Comparison of ENCODE assay signal across 13 cellular contexts in genomic region chr12:105352049-105352448, GRCh38. TPM values are rescaled to one million over a fixed set of nuclear protein-coding genes. Genes with fewer than 3 reads are reported as not detected.
A peak's percentile ranks its signal among the peaks of the same experiment; 100 is the strongest.
DNase-seq lines count a peak whose midpoint lies in the region; ATAC-seq and TF ChIP-seq lines count a peak whose summit lies in the region.
"Had no signal": no experiment of that assay in that cellular context is flagged by ENCODE, and none has a peak within 500 bp of the region (broad histone marks: within the 10 kb centered on the region; RNA-seq: fewer than 3 reads in every experiment).

No MANE protein-coding gene starts in this region.

- TF ChIP-seq POLR2A in lower leg skin (IDR thresholded peaks at IDR 0.05) = no peak

- H3K4me1 Mint-ChIP-seq in immature natural killer cell = peaks cover 66 to 93% of the 10 kb centered on the region in 2 donors

- no peaks in the 10 kb centered on the region for H3K27me3 Mint-ChIP-seq in immature natural killer cell (ENCODE audit: low read depth in 3 of 3)

- H3K36me3 Mint-ChIP-seq in immature natural killer cell = peaks cover 6 to 13% (median 12%) of the 10 kb centered on the region in 3 donors

- intact Hi-C loops in lower leg skin (cut with DNase I; ENCODE audit: low total_unique reads) = no loop called here

- TF ChIP-seq CTCF in lower leg skin (IDR thresholded peaks at IDR 0.05) = no peak

- peak; percentile 73 for ATAC-seq in GM18520 (IDR thresholded peaks at IDR 0.05; ENCODE audit: unreplicated experiment)
- peak; percentile 81 for ATAC-seq in GM21529 (IDR thresholded peaks at IDR 0.05; ENCODE audit: unreplicated experiment)
- peak; percentile 92 for ATAC-seq in HG03342 (IDR thresholded peaks at IDR 0.05; ENCODE audit: unreplicated experiment)
- ATAC-seq: esophagus mucosa had no signal

- peak overlapping the region in 5 of 6 donors; percentile 1 to 42 (median 17) for H3K27ac Mint-ChIP-seq in immature natural killer cell

- DNase-seq in immature natural killer cell (no peak), lower leg skin (ENCODE audit: low spot score in 2 of 2) (no peak), mucosa of gallbladder (ENCODE audit: low spot score) (no peak), islet precursor cell (no peak), KG1 (lab: John Stamatoyannopoulos, UW) (no peak)
- DNase-seq: activated effector memory CD4-positive, alpha-beta T cell treated with anti-CD3 and anti-CD28 coated beads, Interleukin-2, amount 50 U/mL, for 16 hours; NCI-H1417 treated with DMSO at 0.1 percent for 48 hours; SHP77 had no signal

- peak overlapping the region in 2 of 5 donors; percentile 34 to 42 for H3K4me3 Mint-ChIP-seq in immature natural killer cell

- no peak overlapping the region for H3K4me3 ChIP-seq in lower leg skin (ENCODE audit: low read depth, poor library complexity, severe bottlenecking)
- H3K4me3 ChIP-seq: lung had no signal

- 77 to 90% methylated on average over 4 of the region's 4 CpGs for whole genome bisulfite sequencing in lower leg skin, 2 donors

- H3K9me3 Mint-ChIP-seq in immature natural killer cell = no peaks in the 10 kb centered on the region

RNA-seq across cellular contexts. Expression of gene C12orf75, which starts 21.6 kb away (rescaled TPM):
- 100 to 1,000 TPM; 256 to 395 (median 277) TPM for polyA plus RNA-seq in immature natural killer cell
- 10 to 100 TPM; 13.2 to 24.3 (median 15.4) TPM for total RNA-seq in lower leg skin
- 254 TPM for total RNA-seq in mucosa of gallbladder

Comparison
In these comparisons a context has a peak if more than half of its experiments do, and no peak if none do; other contexts are left out.
1. RNA of gene C12orf75, which starts 21.6 kb away (total RNA-seq): 254 TPM in mucosa of gallbladder (single experiment); 13.2 to 24.3 TPM in lower leg skin; every median in the first group is over 10 times any median in the second.
2. Peak in every context shown above with its lines, with median percentiles within 50 percentile points of each other: ATAC-seq.